Comparison of ENCODE assay signal across 1 cellular context in genomic region chr6:31827286-31828079, GRCh38.
TF ChIP-seq lines count a peak whose summit lies in the region.

HSPA1B (plus strand) TSS chr6:31827738; CDS start chr6:31827951, 213 bp downstream.

TF ChIP-seq in HepG2, 621 proteins besides CTCF, POLR2A, EP300 and RAD21 (continued from another document and continues in another):
- no peak for TF ChIP-seq ZBTB37 (CRISPR knock-in tag; IDR thresholded peaks at IDR 0.05)
- TF ChIP-seq NCOA2 (CRISPR knock-in tag; IDR thresholded peaks at IDR 0.05): peak; percentile 72
- 0 out of 2 replicates have a peak, but pooled peaks have one; percentile 12 for TF ChIP-seq NCOR1 (IDR thresholded peaks at IDR 0.05; ENCODE audit: borderline replicate concordance, low read length)
- no peak for TF ChIP-seq MBNL3 (CRISPR knock-in tag; conservative IDR thresholded peaks at IDR 0.05)
- TF ChIP-seq ZNF44 (CRISPR knock-in tag; IDR thresholded peaks at IDR 0.05): no peak
- no peak; the same call in 1 of the 2 replicates for TF ChIP-seq ZNF746 (CRISPR knock-in tag; IDR thresholded peaks at IDR 0.05)
- no peak for TF ChIP-seq CENPBD1 (CRISPR knock-in tag; IDR thresholded peaks at IDR 0.05; ENCODE audit: borderline replicate concordance, low read depth)
- peak; percentile 31; the same call in 1 of the 2 replicates for TF ChIP-seq CREB1 (IDR thresholded peaks at IDR 0.05)
- peak; percentile 75 for TF ChIP-seq CREB1 (CRISPR knock-in tag; IDR thresholded peaks at IDR 0.05)
- TF ChIP-seq SP2 (CRISPR knock-in tag; IDR thresholded peaks at IDR 0.05): peak; percentile 87
- TF ChIP-seq TBX2 (CRISPR knock-in tag; IDR thresholded peaks at IDR 0.05; ENCODE audit: borderline replicate concordance): peak; percentile 71
- TF ChIP-seq ZNF333 (CRISPR knock-in tag; IDR thresholded peaks at IDR 0.05; ENCODE audit: borderline replicate concordance): 0 out of 2 replicates have a peak, but pooled peaks have one; percentile 57
- TF ChIP-seq SCMH1 (CRISPR knock-in tag; IDR thresholded peaks at IDR 0.05; ENCODE audit: borderline replicate concordance): no peak
- no peak for TF ChIP-seq MAFK (conservative IDR thresholded peaks at IDR 0.05 in 1 of 2, IDR thresholded peaks at IDR 0.05 in 1 of 2; ENCODE audit: low read length in 2 of 2)
- no peak for TF ChIP-seq ZMAT5 (CRISPR knock-in tag; IDR thresholded peaks at IDR 0.05; ENCODE audit: borderline replicate concordance, low read depth)
- TF ChIP-seq GABPA (IDR thresholded peaks at IDR 0.05; ENCODE audit: low read depth, low read length): no peak
- TF ChIP-seq GABPA (CRISPR knock-in tag; IDR thresholded peaks at IDR 0.05; ENCODE audit: low read depth): no peak
- TF ChIP-seq NR2F1 (CRISPR knock-in tag; IDR thresholded peaks at IDR 0.05): no peak
- peak; percentile 87; the same call in 1 of the 2 replicates for TF ChIP-seq ETV6 (CRISPR knock-in tag; conservative IDR thresholded peaks at IDR 0.05)
- TF ChIP-seq TFDP1 (CRISPR knock-in tag; IDR thresholded peaks at IDR 0.05; ENCODE audit: borderline replicate concordance): no peak
- peak; percentile 9; the same call in 1 of the 2 replicates for TF ChIP-seq ZNF670 (CRISPR knock-in tag; IDR thresholded peaks at IDR 0.05; ENCODE audit: borderline replicate concordance)
- TF ChIP-seq RFX5 (IDR thresholded peaks at IDR 0.05; ENCODE audit: low read depth, low read length): peak; percentile 45; the same call in 1 of the 2 replicates
- TF ChIP-seq TFE3 (CRISPR knock-in tag; IDR thresholded peaks at IDR 0.05): peak; percentile 70
- TF ChIP-seq RFX1 (IDR thresholded peaks at IDR 0.05): peak; percentile 89
- no peak; the same call in 1 of the 2 replicates for TF ChIP-seq ZNF782 (CRISPR knock-in tag; IDR thresholded peaks at IDR 0.05; ENCODE audit: borderline replicate concordance)
- peak; percentile 83 for TF ChIP-seq ZNF407 (CRISPR knock-in tag; IDR thresholded peaks at IDR 0.05; ENCODE audit: not compliant biosample characterization)
- peak; percentile 69; the same call in 1 of the 2 replicates for TF ChIP-seq ZNF616 (CRISPR knock-in tag; IDR thresholded peaks at IDR 0.05; ENCODE audit: low read depth)
- peak; percentile 92 for TF ChIP-seq MYPOP (CRISPR knock-in tag; IDR thresholded peaks at IDR 0.05)
- 0 out of 2 replicates have a peak, but pooled peaks have one; percentile 38 for TF ChIP-seq TFAP4 (IDR thresholded peaks at IDR 0.05; ENCODE audit: borderline replicate concordance, low read depth)
- peak; percentile 88 for TF ChIP-seq HBP1 (CRISPR knock-in tag; IDR thresholded peaks at IDR 0.05; ENCODE audit: low read depth)
- peak; percentile 48; the same call in 1 of the 2 replicates for TF ChIP-seq ARID5B (CRISPR knock-in tag; IDR thresholded peaks at IDR 0.05)
- TF ChIP-seq ERF (CRISPR knock-in tag; IDR thresholded peaks at IDR 0.05): peak; percentile 76
- no peak for TF ChIP-seq PBX3 (CRISPR knock-in tag; IDR thresholded peaks at IDR 0.05; ENCODE audit: borderline replicate concordance)
